Comparison of ENCODE assay signal across 8 cellular contexts in genomic region chr17:42548070-42548837, GRCh38. TPM values are rescaled to one million over a fixed set of nuclear protein-coding genes. Genes with fewer than 3 reads are reported as not detected.
DNase-seq lines count a peak whose midpoint lies in the region; TF ChIP-seq lines count a peak whose summit lies in the region.

No MANE protein-coding gene starts in this region.

- no peak overlapping the region for H3K27ac Mint-ChIP-seq in Calu3 (ENCODE audit: unreplicated experiment)

- peaks cover 31% of the 10 kb centered on the region for H3K4me1 ChIP-seq in left ventricle myocardium inferior

- CTCF ChIA-PET in Calu3 (lab: Charles Lee) = interaction anchor here (0.5 to 1.8 kb wide), 9 partner anchors 11 to 156 kb away, joined by 3 to 14 read pairs (median 4); partner anchors contain the start of genes NAGLU and PSMC3IP

- H3K27me3 ChIP-seq in left ventricle myocardium inferior (ENCODE audit: low read depth) = no peaks in the 10 kb centered on the region

- H3K36me3 ChIP-seq in left ventricle myocardium inferior = peaks cover 12% of the 10 kb centered on the region

- H3K4me3 Mint-ChIP-seq in Calu3 (ENCODE audit: low read depth, unreplicated experiment) = peak overlapping the region; percentile 56

- TF ChIP-seq CTCF in Calu3 (IDR thresholded peaks at IDR 0.05; ENCODE audit: unreplicated experiment) (peak; percentile 88), HFF-Myc (IDR thresholded peaks at IDR 0.05; ENCODE audit: low read depth, low read length, missing control alignments) (peak; percentile 45), left ventricle myocardium inferior (IDR thresholded peaks at IDR 0.05; ENCODE audit: borderline replicate concordance) (peak; percentile 42)

- no peaks in the 10 kb centered on the region for H3K9me3 Mint-ChIP-seq in Calu3 (ENCODE audit: low read depth, unreplicated experiment)

- H3K4me3 ChIP-seq in HFF-Myc (replicated peaks; ENCODE audit: low read depth, low read length) (peak overlapping the region; percentile 23), left ventricle myocardium inferior (peak overlapping the region; percentile 52)

- intact Hi-C loops in Calu3 (cut with micrococcal nuclease; ENCODE audit: unreplicated experiment) (no loop called here), left ventricle myocardium inferior (cut with micrococcal nuclease) (no loop called here)

- BruUV-seq in Calu3 (replicated peaks; lab: Mats Ljungman, UMichigan) = no TSS peak

- H3K4me1 Mint-ChIP-seq in Calu3 (ENCODE audit: low read depth, unreplicated experiment) = peaks cover 30% of the 10 kb centered on the region

- DNase-seq in Calu3 (peak; percentile 98), HFF-Myc (ENCODE audit: extremely low read depth, low read depth) (no peak), NCI-H69 (lab: John Stamatoyannopoulos, UW) (peak; percentile 91), left ventricle myocardium inferior (peak; percentile 57), inferior parietal cortex (ENCODE audit: extremely low spot score) (no peak), NOMO-1 treated with DMSO at 0.1 percent for 48 hours (lab: John Stamatoyannopoulos, UW; ENCODE audit: unreplicated experiment) (no peak)
- peak; percentile 75 for DNase-seq in activated T-helper 9 cell treated with anti-CD3 and anti-CD28 coated beads, Interleukin-2, amount 50 U/mL, for 16 hours (ENCODE audit: low read depth)
- DNase-seq in stimulated activated CD4-positive, alpha-beta T cell treated with anti-CD3 and anti-CD28 coated beads, Interleukin-12 subunit alpha, Interleukin-12 subunit beta, amount 100 ng/mL, for 4 hours = peak; percentile 80

- H3K9me3 ChIP-seq in left ventricle myocardium inferior (replicated peaks) = no peaks in the 10 kb centered on the region

- peak overlapping the region; percentile 65 for H3K27ac ChIP-seq in left ventricle myocardium inferior (replicated peaks)

- peaks cover 59% of the 10 kb centered on the region for H3K36me3 Mint-ChIP-seq in Calu3 (ENCODE audit: insufficient read depth, unreplicated experiment)

- no peaks in the 10 kb centered on the region for H3K27me3 Mint-ChIP-seq in Calu3 (ENCODE audit: unreplicated experiment)

RNA-seq across cellular contexts. Expression of gene HSD17B1, which starts 4.5 kb away (rescaled TPM):
- total RNA-seq in Calu3 (2022) (0.88 and 1.0 TPM in 2 replicates), left ventricle myocardium inferior (0.99 TPM)

RNA-seq across cellular contexts. Expression of gene NAGLU, which starts 12.2 kb away (rescaled TPM):
- total RNA-seq in Calu3 (2022) (53.8 and 59.1 TPM in 2 replicates), left ventricle myocardium inferior (7.7 TPM)

RNA-seq across cellular contexts. Expression of gene COASY, which starts 13.7 kb away (rescaled TPM):
- total RNA-seq in Calu3 (2022) (159 and 163 TPM in 2 replicates), left ventricle myocardium inferior (48.8 TPM)

RNA-seq across cellular contexts. Expression of gene MLX, which starts 18.6 kb away (rescaled TPM):
- total RNA-seq in Calu3 (2022) = 65.0 and 69.8 TPM in 2 replicates
- total RNA-seq in left ventricle myocardium inferior = 79.7 TPM

RNA-seq across cellular contexts. Expression of gene PSMC3IP, which starts 29.3 kb away (rescaled TPM):
- total RNA-seq in Calu3 (2022) = 31.8 and 32.4 TPM in 2 replicates
- 2.5 TPM for total RNA-seq in left ventricle myocardium inferior

Comparison
In these comparisons a context has a peak if more than half of its experiments do, and no peak if none do; other contexts are left out.
1. DNase-seq: peak in Calu3 (single experiment), NCI-H69 (single experiment), activated T-helper 9 cell treated with anti-CD3 and anti-CD28 coated beads, Interleukin-2, amount 50 U/mL, for 16 hours (single experiment), left ventricle myocardium inferior (single experiment) and stimulated activated CD4-positive, alpha-beta T cell treated with anti-CD3 and anti-CD28 coated beads, Interleukin-12 subunit alpha, Interleukin-12 subunit beta, amount 100 ng/mL, for 4 hours (single experiment); none in HFF-Myc (single experiment), inferior parietal cortex (single experiment) and NOMO-1 treated with DMSO at 0.1 percent for 48 hours (single experiment).
2. Peak in every context shown above with its lines, with median percentiles within 50 percentile points of each other: CTCF ChIP-seq.